Comparison of ENCODE assay signal across 1 cellular context in the genomic region with DNA sequence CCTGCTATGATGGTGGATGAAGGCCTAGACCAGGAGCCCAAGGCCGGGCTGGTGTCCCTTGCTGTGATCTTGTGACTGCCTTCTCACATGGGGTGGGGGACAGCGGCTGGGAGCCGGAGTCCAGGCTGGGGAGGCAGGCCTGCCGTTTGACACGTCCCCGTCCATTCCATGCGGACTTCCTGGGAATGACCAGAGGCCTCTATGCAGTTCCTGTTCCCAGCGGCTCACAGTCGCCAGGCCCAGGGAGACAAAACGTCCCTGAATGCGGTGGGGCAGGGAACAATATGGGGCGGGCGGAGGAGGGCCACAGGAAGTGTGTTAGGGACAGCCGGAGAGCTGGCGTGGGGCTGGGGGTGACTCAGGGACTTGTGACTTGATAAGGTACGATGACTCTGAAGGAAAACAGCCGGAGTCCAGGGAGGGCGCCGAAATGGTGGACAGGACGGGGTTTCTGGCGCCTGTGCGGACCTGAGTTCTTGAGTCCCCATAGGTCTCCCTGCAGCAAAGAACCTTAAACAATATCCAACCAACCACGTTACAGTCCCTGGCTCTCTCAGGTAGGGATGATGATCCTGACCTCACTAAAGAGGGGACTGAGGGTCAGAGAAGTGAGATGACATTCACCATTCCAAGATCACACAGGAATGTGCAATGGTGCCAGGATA.
TF ChIP-seq lines count a peak whose summit lies in the region.

No MANE protein-coding gene starts in this region.

TF ChIP-seq in liver, 16 proteins besides CTCF, POLR2A, EP300 and RAD21 (continued from another document):
- TF ChIP-seq EGR1 (IDR thresholded peaks at IDR 0.05; ENCODE audit: low read depth in 2 of 2) (no peak), JUND (IDR thresholded peaks at IDR 0.05) (peak in 1 of 2 donors; percentile 58), HNF4A (conservative IDR thresholded peaks at IDR 0.05) (no peak), MAX (IDR thresholded peaks at IDR 0.05) (no peak), FOXA2 (IDR thresholded peaks at IDR 0.05) (no peak), YY1 (IDR thresholded peaks at IDR 0.05) (peak; percentile 41)
- TF ChIP-seq, protein P1, sequence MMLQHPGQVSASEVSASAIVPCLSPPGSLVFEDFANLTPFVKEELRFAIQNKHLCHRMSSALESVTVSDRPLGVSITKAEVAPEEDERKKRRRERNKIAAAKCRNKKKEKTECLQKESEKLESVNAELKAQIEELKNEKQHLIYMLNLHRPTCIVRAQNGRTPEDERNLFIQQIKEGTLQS (IDR thresholded peaks at IDR 0.05): no peak
- TF ChIP-seq, protein P2, sequence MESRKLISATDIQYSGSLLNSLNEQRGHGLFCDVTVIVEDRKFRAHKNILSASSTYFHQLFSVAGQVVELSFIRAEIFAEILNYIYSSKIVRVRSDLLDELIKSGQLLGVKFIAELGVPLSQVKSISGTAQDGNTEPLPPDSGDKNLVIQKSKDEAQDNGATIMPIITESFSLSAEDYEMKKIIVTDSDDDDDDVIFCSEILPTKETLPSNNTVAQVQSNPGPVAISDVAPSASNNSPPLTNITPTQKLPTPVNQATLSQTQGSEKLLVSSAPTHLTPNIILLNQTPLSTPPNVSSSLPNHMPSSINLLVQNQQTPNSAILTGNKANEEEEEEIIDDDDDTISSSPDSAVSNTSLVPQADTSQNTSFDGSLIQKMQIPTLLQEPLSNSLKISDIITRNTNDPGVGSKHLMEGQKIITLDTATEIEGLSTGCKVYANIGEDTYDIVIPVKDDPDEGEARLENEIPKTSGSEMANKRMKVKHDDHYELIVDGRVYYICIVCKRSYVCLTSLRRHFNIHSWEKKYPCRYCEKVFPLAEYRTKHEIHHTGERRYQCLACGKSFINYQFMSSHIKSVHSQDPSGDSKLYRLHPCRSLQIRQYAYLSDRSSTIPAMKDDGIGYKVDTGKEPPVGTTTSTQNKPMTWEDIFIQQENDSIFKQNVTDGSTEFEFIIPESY (IDR thresholded peaks at IDR 0.05): no peak
